Comparison of ENCODE assay signal across 1 cellular context in the genomic region with DNA sequence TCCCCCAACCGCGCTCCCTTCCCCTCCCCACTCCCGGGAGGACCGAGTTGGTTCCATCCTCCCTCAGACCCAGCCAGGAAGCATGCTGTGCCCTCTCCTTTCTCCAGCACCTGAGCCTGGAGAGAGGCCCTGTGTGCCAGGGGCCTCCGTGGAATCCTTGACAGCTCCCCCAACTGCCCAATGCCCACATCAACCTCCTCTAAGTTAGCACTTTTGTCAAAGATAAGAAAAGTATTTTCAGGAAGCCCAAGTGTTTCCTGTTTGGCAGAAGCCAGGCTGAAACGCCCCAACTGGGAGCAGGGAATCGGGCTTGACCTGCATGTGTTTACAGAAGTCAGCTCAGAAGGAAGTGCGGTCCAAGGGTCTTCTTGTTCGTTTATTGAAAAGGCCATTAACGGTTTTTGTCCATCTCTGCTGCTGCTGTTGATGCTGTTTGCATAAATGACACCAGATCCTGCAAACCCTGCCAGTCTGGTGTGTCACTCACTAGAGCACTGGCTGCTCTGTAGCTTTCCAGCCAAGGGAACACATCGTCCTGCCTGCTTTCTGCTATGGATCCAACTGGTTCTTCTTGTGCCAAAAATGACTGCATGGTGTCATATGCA.
TF ChIP-seq lines count a peak whose summit lies in the region.

No MANE protein-coding gene starts in this region.

TF ChIP-seq in endothelial cell of umbilical vein, 7 proteins besides CTCF, POLR2A, EP300 and RAD21:
- TF ChIP-seq FOS (IDR thresholded peaks at IDR 0.05; ENCODE audit: borderline replicate concordance, insufficient read depth, low read length) (no peak), GATA2 (IDR thresholded peaks at IDR 0.05; ENCODE audit: insufficient read depth, insufficient read length, low read depth, low read length) (peak; percentile 75), POLR2AphosphoS5 (IDR thresholded peaks at IDR 0.05; ENCODE audit: insufficient read depth, low read depth, low read length) (peak; percentile 75), EZH2 (IDR thresholded peaks at IDR 0.05; ENCODE audit: borderline replicate concordance, low read depth, low read length, severe bottlenecking) (no peak), MYC (IDR thresholded peaks at IDR 0.05; ENCODE audit: low read depth, low read length) (no peak), JUN (IDR thresholded peaks at IDR 0.05; ENCODE audit: borderline replicate concordance, insufficient read depth, insufficient read length, low read depth) (no peak)
- TF ChIP-seq, protein P1, sequence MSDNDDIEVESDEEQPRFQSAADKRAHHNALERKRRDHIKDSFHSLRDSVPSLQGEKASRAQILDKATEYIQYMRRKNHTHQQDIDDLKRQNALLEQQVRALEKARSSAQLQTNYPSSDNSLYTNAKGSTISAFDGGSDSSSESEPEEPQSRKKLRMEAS (IDR thresholded peaks at IDR 0.05; ENCODE audit: insufficient read depth, insufficient read length), result no peak
TF ChIP-seq in endothelial cell of umbilical vein: peak in this region for 2.
